Comparison of ENCODE assay signal across 34 cellular contexts in the genomic region with DNA sequence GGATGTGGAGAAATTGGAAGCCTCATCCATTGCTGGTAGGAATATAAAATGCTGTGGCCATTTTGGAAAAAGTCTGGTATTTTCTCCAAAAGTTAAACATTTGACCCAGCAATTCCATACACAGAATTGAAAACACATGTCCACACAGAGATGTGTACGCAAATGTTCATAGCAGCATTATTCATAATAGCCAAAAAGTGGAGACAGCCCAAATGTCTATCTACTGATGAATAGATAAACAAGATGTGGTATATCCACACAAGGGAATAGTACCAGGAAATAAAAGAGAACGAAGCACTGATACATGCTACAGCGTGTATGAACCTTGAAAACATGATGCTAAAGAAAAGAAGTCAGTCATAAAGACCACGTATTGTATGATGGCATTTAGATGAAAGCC. TPM values are rescaled to one million over a fixed set of nuclear protein-coding genes. Genes with fewer than 3 reads are reported as not detected.
"Had no signal": no experiment of that assay in that cellular context is flagged by ENCODE, and none has a peak within 500 bp of the region (broad histone marks: within the 10 kb centered on the region; RNA-seq: fewer than 3 reads in every experiment).

No MANE protein-coding gene starts in this region.

- H3K4me1 ChIP-seq: foreskin keratinocyte had no signal

- H3K27ac ChIP-seq: brain microvascular endothelial cell, coronary artery, dorsolateral prefrontal cortex, foreskin keratinocyte had no signal

- ATAC-seq: activated CD4-positive, alpha-beta T cell treated with anti-CD3 and anti-CD28 coated beads for 36 hours; activated CD8-positive, alpha-beta memory T cell treated with anti-CD3 and anti-CD28 coated beads, Interleukin-2, amount 10 ng/mL, durations not matched to agents 7 days and 5 days; activated CD8-positive, alpha-beta T cell treated with anti-CD3 and anti-CD28 coated beads, Interleukin-2, amount 10 ng/mL, durations not matched to agents 7 days and 5 days; activated naive CD4-positive, alpha-beta T cell treated with anti-CD3 and anti-CD28 coated beads, Interleukin-2, amount 50 U/mL, for 72 hours; activated T-cell treated with anti-CD3 and anti-CD28 coated beads, Interleukin-2, amount 50 U/mL, for 72 hours; esophagus mucosa; foreskin keratinocyte; gastrocnemius medialis; heart right ventricle; T-helper 17 cell had no signal

- H3K36me3 ChIP-seq: brain microvascular endothelial cell had no signal

- H3K9me3 ChIP-seq: gastrocnemius medialis, heart right ventricle had no signal

- H3K4me3 ChIP-seq: coronary artery, dorsolateral prefrontal cortex, gastrocnemius medialis, heart right ventricle had no signal

- DNase-seq: activated CD4-positive, alpha-beta memory T cell treated with anti-CD3 and anti-CD28 coated beads for 36 hours; activated CD4-positive, alpha-beta T cell treated with anti-CD3 and anti-CD28 coated beads for 36 hours; activated CD4-positive, alpha-beta T cell treated with anti-CD3 and anti-CD28 coated beads, Interleukin-2, amount 10 ng/mL, durations not matched to agents 24 days and 14 days; activated CD4-positive, CD25-positive, alpha-beta regulatory T cell; activated CD4-positive, CD25-positive, alpha-beta regulatory T cell treated with anti-CD3 and anti-CD28 coated beads, Interleukin-2, amount 50 U/mL, for 72 hours; activated CD8-positive, alpha-beta memory T cell treated with anti-CD3 and anti-CD28 coated beads, Interleukin-2, amount 10 ng/mL, durations not matched to agents 7 days and 5 days; activated CD8-positive, alpha-beta memory T cell treated with anti-CD3 and anti-CD28 coated beads, Interleukin-2, amount 50 U/mL, for 4 hours; activated CD8-positive, alpha-beta T cell treated with anti-CD3 and anti-CD28 coated beads, Interleukin-2, amount 10 ng/mL, durations not matched to agents 7 days and 5 days; activated gamma-delta T cell; activated naive CD4-positive, alpha-beta T cell; activated naive CD4-positive, alpha-beta T cell treated with anti-CD3 and anti-CD28 coated beads, Interleukin-2, amount 10 ng/mL, durations not matched to agents 7 days and 5 days; activated naive CD8-positive, alpha-beta T cell treated with anti-CD3 and anti-CD28 coated beads, Interleukin-2, amount 10 ng/mL, durations not matched to agents 7 days and 5 days; activated T-cell treated with anti-CD3 and anti-CD28 coated beads for 4 hours; activated T-cell treated with anti-CD3 and anti-CD28 coated beads, Interleukin-2, amount 50 U/mL, for 24 hours; activated T-cell treated with anti-CD3 and anti-CD28 coated beads, Interleukin-2, amount 50 U/mL, for 72 hours; amniotic stem cell; anterior cingulate cortex; brain microvascular endothelial cell; dorsolateral prefrontal cortex; effector memory CD4-positive, alpha-beta T cell; endodermal cell; foreskin keratinocyte; gastrocnemius medialis; heart right ventricle; hippocampal formation; T-helper 1 cell; T-helper 17 cell; T1000 had no signal

- H3K27me3 ChIP-seq: brain microvascular endothelial cell, dorsolateral prefrontal cortex, foreskin keratinocyte, gastrocnemius medialis had no signal

RNA-seq across cellular contexts. Expression of a gene that starts 40.5 kb away (rescaled TPM):
- total RNA-seq: activated CD4-positive, alpha-beta memory T cell treated with anti-CD3 and anti-CD28 coated beads for 36 hours; activated CD4-positive, alpha-beta T cell treated with anti-CD3 and anti-CD28 coated beads, Interleukin-2, amount 10 ng/mL, durations not matched to agents 24 days and 14 days; activated CD8-positive, alpha-beta memory T cell treated with anti-CD3 and anti-CD28 coated beads, Interleukin-2, amount 10 ng/mL, durations not matched to agents 7 days and 5 days; activated CD8-positive, alpha-beta T cell treated with anti-CD3 and anti-CD28 coated beads, Interleukin-2, amount 10 ng/mL, durations not matched to agents 7 days and 5 days; activated naive CD8-positive, alpha-beta T cell treated with anti-CD3 and anti-CD28 coated beads, Interleukin-2, amount 10 ng/mL, durations not matched to agents 7 days and 5 days; activated T-cell treated with anti-CD3 and anti-CD28 coated beads, Interleukin-2, amount 50 U/mL, for 72 hours; astrocyte; epithelial cell of proximal tubule; esophagus mucosa; fibroblast of lung; foreskin keratinocyte; T-helper 17 cell had no signal
- polyA plus RNA-seq: fibroblast of lung, foreskin keratinocyte had no signal
